28 cellular contexts compared by ENCODE assay signal in the genomic region with DNA sequence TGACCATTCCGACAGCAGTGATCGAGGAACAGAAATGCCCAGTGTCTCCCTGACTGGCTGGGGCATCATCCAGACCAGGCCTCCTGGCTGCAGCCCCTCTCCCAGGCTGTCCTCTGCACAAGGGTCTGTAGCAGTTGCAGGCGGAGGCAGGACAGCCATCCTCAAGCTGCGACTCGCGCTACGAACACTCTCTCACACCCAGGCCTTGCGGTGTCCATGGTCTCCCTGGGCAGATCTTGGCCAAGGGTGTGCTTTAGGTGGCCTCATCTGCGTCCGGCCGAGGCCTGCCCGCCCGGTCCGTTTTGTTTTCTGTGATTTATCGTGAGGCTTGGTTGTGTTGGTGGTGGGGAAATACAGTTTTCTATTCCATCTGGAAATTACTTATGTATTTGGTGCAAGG. TPM values are rescaled to one million over a fixed set of nuclear protein-coding genes. Genes with fewer than 3 reads are reported as not detected.
"Had no signal": no experiment of that assay in that cellular context is flagged by ENCODE, and none has a peak within 500 bp of the region (broad histone marks: within the 10 kb centered on the region; RNA-seq: fewer than 3 reads in every experiment).

No MANE protein-coding gene starts in this region.

- H3K36me3 Mint-ChIP-seq: immature natural killer cell; mesothelial cell of epicardium; naive B cell; natural killer cell; stimulated activated effector memory CD8-positive, alpha-beta T cell treated with anti-CD3 and anti-CD28 coated beads, Interleukin-12 subunit alpha, Interleukin-12 subunit beta, amount 100 ng/mL, for 72 hours had no signal

- H3K4me1 ChIP-seq: pancreas, prostate gland had no signal

- H3K27ac ChIP-seq: left ventricle myocardium inferior, pancreas, sigmoid colon, spleen, suprapubic skin, thoracic aorta, tibial artery, upper lobe of left lung, vagina had no signal

- H3K9me3 ChIP-seq: left ventricle myocardium inferior, pancreas, prostate gland, sigmoid colon, suprapubic skin, thoracic aorta, tibial artery, upper lobe of left lung, vagina had no signal

- H3K27ac Mint-ChIP-seq: immature natural killer cell; mesothelial cell of epicardium; natural killer cell; stimulated activated effector memory CD8-positive, alpha-beta T cell treated with anti-CD3 and anti-CD28 coated beads, Interleukin-12 subunit alpha, Interleukin-12 subunit beta, amount 100 ng/mL, for 72 hours; stimulated activated naive CD8-positive, alpha-beta T cell treated with anti-CD3 and anti-CD28 coated beads, Interleukin-15, Interleukin-2, amounts not matched to agents 100 ng/mL and 50 ng/mL, for 24 hours had no signal

- H3K4me3 Mint-ChIP-seq: immature natural killer cell; naive B cell; natural killer cell; stimulated activated effector memory CD8-positive, alpha-beta T cell treated with anti-CD3 and anti-CD28 coated beads, Interleukin-12 subunit alpha, Interleukin-12 subunit beta, amount 100 ng/mL, for 72 hours; stimulated activated naive CD8-positive, alpha-beta T cell treated with anti-CD3 and anti-CD28 coated beads, Interleukin-15, Interleukin-2, amounts not matched to agents 100 ng/mL and 50 ng/mL, for 24 hours had no signal

- H3K27me3 ChIP-seq: pancreas, sigmoid colon, upper lobe of left lung, vagina had no signal

- ATAC-seq: natural killer cell; pancreas; stimulated activated effector memory CD8-positive, alpha-beta T cell treated with anti-CD3 and anti-CD28 coated beads, Interleukin-12 subunit alpha, Interleukin-12 subunit beta, amount 100 ng/mL, for 72 hours had no signal

- DNase-seq: hypothalamus; immature natural killer cell; kidney; left ventricle myocardium inferior; mesendoderm; naive B cell; natural killer cell; nucleus accumbens; retina; sigmoid colon; small intestine; spleen; stimulated activated CD4-positive, alpha-beta T cell treated with anti-CD3 and anti-CD28 coated beads, Interleukin-4, amount 100 ng/mL, for 24 hours; stimulated activated naive CD4-positive, alpha-beta T cell; tibial artery had no signal

- H3K36me3 ChIP-seq: left ventricle myocardium inferior, pancreas, prostate gland, sigmoid colon, spleen, suprapubic skin, thoracic aorta, tibial artery, upper lobe of left lung, vagina had no signal

- FAIRE-seq: islet of Langerhans, kidney, pancreas, small intestine had no signal

- H3K9me3 Mint-ChIP-seq: immature natural killer cell; mesothelial cell of epicardium; naive B cell; natural killer cell; stimulated activated effector memory CD8-positive, alpha-beta T cell treated with anti-CD3 and anti-CD28 coated beads, Interleukin-12 subunit alpha, Interleukin-12 subunit beta, amount 100 ng/mL, for 72 hours; stimulated activated naive CD8-positive, alpha-beta T cell treated with anti-CD3 and anti-CD28 coated beads, Interleukin-15, Interleukin-2, amounts not matched to agents 100 ng/mL and 50 ng/mL, for 24 hours had no signal

- H3K4me3 ChIP-seq: left ventricle myocardium inferior, lung, pancreas, prostate gland, sigmoid colon, spleen, suprapubic skin, thoracic aorta, tibial artery, upper lobe of left lung, vagina had no signal

RNA-seq across cellular contexts. Expression of gene FTCD, which starts 15.7 kb away (rescaled TPM):
- total RNA-seq: subcutaneous adipose tissue, suprapubic skin, vagina had no signal
- polyA plus RNA-seq: immature natural killer cell had no signal

RNA-seq across cellular contexts. Expression of gene COL6A2, which starts 41.8 kb away (rescaled TPM):
- polyA plus RNA-seq: neural cell had no signal
